8 cellular contexts compared by ENCODE assay signal in the genomic region with DNA sequence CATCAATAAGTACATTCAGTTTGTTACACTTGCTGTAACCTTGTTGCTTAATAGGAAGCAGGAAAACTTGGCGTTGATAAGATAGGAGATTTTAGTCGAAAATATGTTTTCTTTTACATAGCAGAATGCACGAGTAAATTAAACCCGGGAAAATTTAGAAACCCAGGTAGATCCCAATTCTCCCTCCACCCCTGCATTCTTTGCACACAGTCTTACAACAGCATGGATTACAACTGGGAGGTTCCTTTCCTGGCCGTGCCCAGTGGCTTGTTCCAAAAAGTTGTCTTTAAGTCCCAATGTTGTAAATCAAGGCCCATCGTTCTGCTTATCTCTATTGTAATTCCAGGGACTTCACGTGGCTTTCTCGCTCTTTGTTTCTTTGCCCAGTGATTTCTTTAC. TPM values are rescaled to one million over a fixed set of nuclear protein-coding genes. Genes with fewer than 3 reads are reported as not detected.
DNase-seq lines count a peak whose midpoint lies in the region; ATAC-seq lines count a peak whose summit lies in the region.

No MANE protein-coding gene starts in this region.

- no peaks in the 10 kb centered on the region for H3K9me3 ChIP-seq in iPS-20b (ENCODE audit: insufficient read depth, low read depth, low read length)
- no peaks in the 10 kb centered on the region for H3K9me3 ChIP-seq in subcutaneous abdominal adipose tissue (ENCODE audit: control insufficient read depth in 5 of 5, low read length in 5 of 5)

- H3K4me3 ChIP-seq in iPS-20b (ENCODE audit: low read length) (peak overlapping the region; percentile 84), subcutaneous abdominal adipose tissue (ENCODE audit: low read depth in 1 of 5, low read length in 5 of 5) (peak overlapping the region; percentile 65 to 81 (median 75))

- peak overlapping the region; percentile 69; the same call in 1 of the 2 replicates for H3K9ac ChIP-seq in iPS-20b (ENCODE audit: low read depth, low read length)
- peak overlapping the region in 4 of 5 donors; percentile 45 to 71 (median 58) for H3K9ac ChIP-seq in subcutaneous abdominal adipose tissue (ENCODE audit: low read length in 5 of 5)

- H3K4me1 ChIP-seq in iPS-20b (ENCODE audit: insufficient read depth, low read length), result peaks cover 7% of the 10 kb centered on the region; the same call in 1 of the 2 replicates
- peaks cover 3 to 24% (median 18%) of the 10 kb centered on the region in 5 donors for H3K4me1 ChIP-seq in subcutaneous abdominal adipose tissue (ENCODE audit: control insufficient read depth in 5 of 5, insufficient read depth in 5 of 5, low read length in 5 of 5)

- peaks cover 22% of the 10 kb centered on the region for H3K4me1 Mint-ChIP-seq in T-helper 2 cell treated with Interferon-gamma antibody and Interleukin-4, amounts not matched to agents 5 μg/mL and 100 μg/mL, for 36 hours (ENCODE audit: low read depth)
- peaks cover 20% of the 10 kb centered on the region for H3K4me1 Mint-ChIP-seq in activated naive CD8-positive, alpha-beta T cell treated with anti-CD3 and anti-CD28 coated beads for 36 hours

- H3K27ac Mint-ChIP-seq in T-helper 2 cell treated with Interferon-gamma antibody and Interleukin-4, amounts not matched to agents 5 μg/mL and 100 μg/mL, for 36 hours, result no peak overlapping the region
- H3K27ac Mint-ChIP-seq in activated naive CD8-positive, alpha-beta T cell treated with anti-CD3 and anti-CD28 coated beads for 36 hours, result no peak overlapping the region

- peak overlapping the region; percentile 84 for H3K4me3 Mint-ChIP-seq in T-helper 2 cell treated with Interferon-gamma antibody and Interleukin-4, amounts not matched to agents 5 μg/mL and 100 μg/mL, for 36 hours
- peak overlapping the region; percentile 88 for H3K4me3 Mint-ChIP-seq in activated naive CD8-positive, alpha-beta T cell treated with anti-CD3 and anti-CD28 coated beads for 36 hours

- no peaks in the 10 kb centered on the region for H3K27me3 ChIP-seq in iPS-20b (ENCODE audit: insufficient read depth, low read length)
- H3K27me3 ChIP-seq in subcutaneous abdominal adipose tissue (ENCODE audit: control insufficient read depth in 5 of 5, insufficient read depth in 4 of 5, low read length in 5 of 5), result no peaks in the 10 kb centered on the region

- DNase-seq in T-helper 2 cell treated with Interferon-gamma antibody and Interleukin-4, amounts not matched to agents 5 μg/mL and 100 μg/mL, for 36 hours (ENCODE audit: low spot score), result no peak
- no peak for DNase-seq in T-helper 2 cell
- DNase-seq in activated naive CD8-positive, alpha-beta T cell treated with anti-CD3 and anti-CD28 coated beads for 36 hours, result no peak
- DNase-seq in SHP77 (lab: John Stamatoyannopoulos, UW), result no peak

- H3K27ac ChIP-seq in iPS-20b (ENCODE audit: low read length) (no peak overlapping the region), subcutaneous abdominal adipose tissue (ENCODE audit: low read depth, low read length) (peak overlapping the region; percentile 21)

- ATAC-seq in HG02623 (IDR thresholded peaks at IDR 0.05; ENCODE audit: unreplicated experiment), result no peak
- no peak for ATAC-seq in GM18511 (IDR thresholded peaks at IDR 0.05; ENCODE audit: unreplicated experiment)

- peaks cover 14% of the 10 kb centered on the region for H3K27me3 Mint-ChIP-seq in T-helper 2 cell treated with Interferon-gamma antibody and Interleukin-4, amounts not matched to agents 5 μg/mL and 100 μg/mL, for 36 hours (ENCODE audit: low read depth)
- H3K27me3 Mint-ChIP-seq in activated naive CD8-positive, alpha-beta T cell treated with anti-CD3 and anti-CD28 coated beads for 36 hours, result no peaks in the 10 kb centered on the region

- peaks cover 2% of the 10 kb centered on the region for H3K36me3 Mint-ChIP-seq in T-helper 2 cell treated with Interferon-gamma antibody and Interleukin-4, amounts not matched to agents 5 μg/mL and 100 μg/mL, for 36 hours (ENCODE audit: low read depth)
- no peaks in the 10 kb centered on the region for H3K36me3 Mint-ChIP-seq in activated naive CD8-positive, alpha-beta T cell treated with anti-CD3 and anti-CD28 coated beads for 36 hours

- H3K36me3 ChIP-seq in iPS-20b (ENCODE audit: insufficient read depth, low read depth, low read length) (no peaks in the 10 kb centered on the region), subcutaneous abdominal adipose tissue (ENCODE audit: control insufficient read depth in 5 of 5, insufficient read depth in 5 of 5, low read length in 5 of 5) (no peaks in the 10 kb centered on the region)

- no peaks in the 10 kb centered on the region for H3K9me3 Mint-ChIP-seq in T-helper 2 cell treated with Interferon-gamma antibody and Interleukin-4, amounts not matched to agents 5 μg/mL and 100 μg/mL, for 36 hours
- no peaks in the 10 kb centered on the region for H3K9me3 Mint-ChIP-seq in activated naive CD8-positive, alpha-beta T cell treated with anti-CD3 and anti-CD28 coated beads for 36 hours

RNA-seq across cellular contexts. Expression of gene DPY19L1, which starts 1.1 kb away (rescaled TPM):
- total RNA-seq in activated naive CD8-positive, alpha-beta T cell treated with anti-CD3 and anti-CD28 coated beads for 36 hours, result 1 to 10 TPM; 5.3 to 6.3 TPM
